In the genomic region with DNA sequence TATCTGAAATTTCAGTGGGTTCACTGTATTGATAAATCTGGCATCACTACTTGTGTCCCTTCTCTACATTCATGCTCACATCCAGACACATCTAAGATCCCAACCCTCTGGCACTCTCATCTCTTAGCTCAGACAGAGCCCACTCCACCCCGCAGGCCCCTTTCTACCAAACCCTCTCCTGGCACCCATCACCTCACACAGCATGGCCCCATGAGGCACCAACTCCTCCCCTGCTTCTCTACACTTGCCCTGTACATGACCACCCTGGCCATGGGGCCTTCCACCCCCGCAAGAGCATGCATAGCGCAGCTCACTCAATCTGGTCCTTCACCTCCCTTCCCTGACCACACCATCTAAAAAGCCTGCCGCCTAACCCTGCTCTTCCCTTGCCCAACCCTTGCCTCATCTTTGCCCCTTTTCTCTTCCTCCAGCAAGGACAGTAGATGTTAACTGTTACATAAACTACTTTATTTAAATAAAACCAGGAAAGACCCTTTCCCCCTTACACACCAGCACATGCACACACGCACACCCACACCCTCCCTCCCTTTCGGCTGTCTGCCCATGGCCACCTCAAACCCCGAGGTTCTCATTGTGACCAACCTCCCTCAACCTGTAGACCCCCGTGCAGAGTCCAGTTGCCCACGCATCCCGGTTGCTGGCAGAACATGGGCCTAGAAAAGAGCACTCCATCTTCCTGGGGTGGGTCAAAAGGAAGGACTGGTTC, we compare ENCODE assay signal across 1 cellular context.
TF ChIP-seq lines count a peak whose summit lies in the region.

No MANE protein-coding gene starts in this region.

TF ChIP-seq in K562, 482 proteins besides CTCF, POLR2A, EP300 and RAD21:
- no peak for TF ChIP-seq ESRRB (CRISPR knock-in tag; IDR thresholded peaks at IDR 0.05; ENCODE audit: borderline replicate concordance)
- no peak for TF ChIP-seq SIN3B (IDR thresholded peaks at IDR 0.05; ENCODE audit: low read depth)
- no peak for TF ChIP-seq SIN3A (IDR thresholded peaks at IDR 0.05; ENCODE audit: borderline replicate concordance in 2 of 2, control insufficient read depth in 1 of 2, low read depth in 2 of 2, low read length in 2 of 2)
- TF ChIP-seq FOXP1 (CRISPR knock-in tag; IDR thresholded peaks at IDR 0.05): no peak
- no peak for TF ChIP-seq DMBX1 (CRISPR knock-in tag; IDR thresholded peaks at IDR 0.05; ENCODE audit: borderline replicate concordance)
- no peak for TF ChIP-seq TARDBP (IDR thresholded peaks at IDR 0.05)
- 0 out of 2 replicates have a peak, but pooled peaks have one; percentile 56 for TF ChIP-seq POLR2AphosphoS2 (IDR thresholded peaks at IDR 0.05; ENCODE audit: low read length)
- TF ChIP-seq NR2C1 (IDR thresholded peaks at IDR 0.05): no peak
- TF ChIP-seq NR2C1 (tag; IDR thresholded peaks at IDR 0.05): no peak
- TF ChIP-seq, protein P1, sequence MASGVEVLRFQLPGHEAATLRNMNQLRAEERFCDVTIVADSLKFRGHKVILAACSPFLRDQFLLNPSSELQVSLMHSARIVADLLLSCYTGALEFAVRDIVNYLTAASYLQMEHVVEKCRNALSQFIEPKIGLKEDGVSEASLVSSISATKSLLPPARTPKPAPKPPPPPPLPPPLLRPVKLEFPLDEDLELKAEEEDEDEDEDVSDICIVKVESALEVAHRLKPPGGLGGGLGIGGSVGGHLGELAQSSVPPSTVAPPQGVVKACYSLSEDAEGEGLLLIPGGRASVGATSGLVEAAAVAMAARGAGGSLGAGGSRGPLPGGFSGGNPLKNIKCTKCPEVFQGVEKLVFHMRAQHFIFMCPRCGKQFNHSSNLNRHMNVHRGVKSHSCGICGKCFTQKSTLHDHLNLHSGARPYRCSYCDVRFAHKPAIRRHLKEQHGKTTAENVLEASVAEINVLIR (CRISPR knock-in tag; IDR thresholded peaks at IDR 0.05): no peak
